Comparison of ENCODE assay signal across 8 cellular contexts in the genomic region with DNA sequence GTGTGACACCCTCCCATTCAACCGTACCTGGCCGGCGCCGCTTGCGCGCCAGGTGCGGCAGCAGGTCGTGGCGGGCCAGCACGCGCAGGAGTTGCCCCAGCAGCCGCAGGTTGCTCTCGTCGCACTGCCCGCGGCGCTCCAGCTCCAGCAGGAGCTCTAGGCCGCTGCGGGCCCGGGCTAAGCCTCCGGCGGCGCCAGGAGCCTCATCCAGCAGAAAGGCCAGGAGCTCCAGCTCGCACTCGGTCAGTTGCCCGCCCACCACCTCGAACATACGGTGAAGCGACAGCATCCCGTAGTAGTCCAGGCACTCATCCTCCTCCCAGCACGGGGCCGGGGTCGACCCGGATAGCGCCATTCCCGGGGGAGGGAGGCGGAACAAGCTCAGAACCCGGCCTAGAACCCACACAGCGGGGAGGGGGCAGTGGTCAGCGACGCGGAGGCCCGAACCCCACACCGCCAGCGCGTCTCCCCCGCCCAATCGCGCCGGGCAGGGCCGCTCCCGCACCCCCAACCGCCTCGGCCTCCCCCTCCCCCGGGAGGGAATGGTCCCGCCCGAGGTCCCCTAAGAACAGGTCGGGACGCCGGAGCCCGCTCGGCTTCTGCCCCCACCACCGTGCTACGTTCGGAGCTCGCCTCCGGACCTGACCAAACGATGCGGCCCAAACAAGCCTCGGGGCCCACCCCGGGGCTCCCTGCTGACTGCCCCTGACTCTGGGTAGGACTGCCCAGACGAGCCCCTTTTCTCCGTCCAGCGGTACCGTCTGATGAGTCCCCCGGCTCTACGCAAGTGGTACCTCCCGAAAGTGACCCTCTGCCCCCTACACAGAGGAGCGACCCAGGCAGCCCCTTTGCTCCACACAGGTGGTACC. TPM values are rescaled to one million over a fixed set of nuclear protein-coding genes. Genes with fewer than 3 reads are reported as not detected.
A peak's percentile ranks its signal among the peaks of the same experiment; 100 is the strongest.
DNase-seq lines count a peak whose midpoint lies in the region; ATAC-seq and TF ChIP-seq lines count a peak whose summit lies in the region.

No MANE protein-coding gene starts in this region.

- peak overlapping the region; percentile 30; the same call in 1 of the 2 replicates for H2AFZ ChIP-seq in OCI-LY3 (ENCODE audit: low read depth, low read length)

- H3K27me3 ChIP-seq in OCI-LY3 (ENCODE audit: low read depth, low read length) = no peaks in the 10 kb centered on the region
- H3K27me3 ChIP-seq in sigmoid colon = no peaks in the 10 kb centered on the region

- H3K36me3 ChIP-seq in OCI-LY3 (replicated peaks; ENCODE audit: low read depth, low read length) (peaks cover 30% of the 10 kb centered on the region), sigmoid colon (peaks cover 0 to 32% (median 10%) of the 10 kb centered on the region in 4 donors)

- peaks cover 22% of the 10 kb centered on the region; the same call in 1 of the 2 replicates for H4K20me1 ChIP-seq in OCI-LY3 (ENCODE audit: insufficient read depth, low read length)

- no peaks in the 10 kb centered on the region for H3K9me3 ChIP-seq in OCI-LY3 (ENCODE audit: insufficient read depth, low read length)
- H3K9me3 ChIP-seq in sigmoid colon = no peaks in the 10 kb centered on the region

- H3K4me1 ChIP-seq in OCI-LY3 (ENCODE audit: low read length) (peaks cover 27% of the 10 kb centered on the region), sigmoid colon (peaks cover 0 to 48% (median 46%) of the 10 kb centered on the region in 4 donors)

- 1% methylated on average over 79 of the region's 79 CpGs for WGBS in sigmoid colon, 2 donors

- no peak for TF ChIP-seq CTCF in OCI-LY3 (IDR thresholded peaks at IDR 0.05; ENCODE audit: low read depth, low read length)
- TF ChIP-seq CTCF in astrocyte of the cerebellum (IDR thresholded peaks at IDR 0.05; ENCODE audit: low read depth, low read length, missing control alignments) = no peak
- TF ChIP-seq CTCF in sigmoid colon (IDR thresholded peaks at IDR 0.05) = no peak

- H3K27ac ChIP-seq in OCI-LY3 (ENCODE audit: low read length) (peak overlapping the region; percentile 66), sigmoid colon (peak overlapping the region; percentile 86 to 90 (median 89))

- DNase-seq in ELF-1 (ENCODE audit: low read depth, low spot score) = peak; percentile 73
- DNase-seq in astrocyte of the cerebellum (ENCODE audit: low read depth) = no peak
- peak; percentile 78 for DNase-seq in sigmoid colon
- DNase-seq in NCI-H226 = no peak
- no peak for DNase-seq in NCI-H2196 (lab: John Stamatoyannopoulos, UW; ENCODE audit: unreplicated experiment)

- in situ Hi-C loops in astrocyte of the cerebellum (cut with HindIII; ENCODE audit: low sequenced_read_pairs) = no loop called here

- intact Hi-C loops in sigmoid colon (cut with DNase I) = no loop called here

- peak overlapping the region; percentile 74 for H3K4me2 ChIP-seq in OCI-LY3 (ENCODE audit: low read length)

- H3K9ac ChIP-seq in OCI-LY3 (ENCODE audit: low read length) = peak overlapping the region; percentile 95

- TF ChIP-seq EP300 in sigmoid colon (IDR thresholded peaks at IDR 0.05) = no peak

- no peak for TF ChIP-seq POLR2A in sigmoid colon (IDR thresholded peaks at IDR 0.05)

- peak; percentile 8 for ATAC-seq in HG02852 (IDR thresholded peaks at IDR 0.05; ENCODE audit: unreplicated experiment)

- peaks cover 74% of the 10 kb centered on the region for H3K79me2 ChIP-seq in OCI-LY3 (ENCODE audit: low read length)

- H3K4me3 ChIP-seq in OCI-LY3 (ENCODE audit: low read length) (peak overlapping the region; percentile 94), astrocyte of the cerebellum (ENCODE audit: low read depth, low read length) (peak overlapping the region; percentile 96), iPS-11a (ENCODE audit: low read depth, low read length) (peak overlapping the region; percentile 62), sigmoid colon (peak overlapping the region; percentile 78 to 90 (median 84))

RNA-seq across cellular contexts. Expression of a gene that starts 0.6 kb away (rescaled TPM):
- total RNA-seq in sigmoid colon = 10 to 100 TPM; 28.5 to 41.3 (median 36.3) TPM
- polyA plus RNA-seq in sigmoid colon = 10 to 100 TPM; 42.2 to 87.6 (median 49.9) TPM

RNA-seq across cellular contexts. Expression of a gene that starts 3.2 kb away (rescaled TPM):
- 1 to 10 TPM; 2.2 to 6.1 (median 4.3) TPM for total RNA-seq in sigmoid colon
- polyA plus RNA-seq in sigmoid colon = 1 to 10 TPM; 3.0 to 6.8 (median 3.2) TPM

RNA-seq across cellular contexts. Expression of a gene that starts 25.5 kb away (rescaled TPM):
- total RNA-seq in sigmoid colon = 10 to 100 TPM; 17.4 to 28.5 (median 20.5) TPM
- polyA plus RNA-seq in sigmoid colon = 10 to 100 TPM; 31.8 to 49.5 (median 49.0) TPM

RNA-seq across cellular contexts. Expression of a gene that starts 38.0 kb away (rescaled TPM):
- 10 to 100 TPM; 18.9 to 39.3 (median 25.6) TPM for total RNA-seq in sigmoid colon
- polyA plus RNA-seq in sigmoid colon = 10 to 100 TPM; 18.6 to 42.8 (median 23.6) TPM

RNA-seq across cellular contexts. Expression of a gene that starts 52.2 kb away (rescaled TPM):
- total RNA-seq in sigmoid colon = 10 to 100 TPM; 16.0 to 31.3 (median 24.9) TPM
- 10 to 100 TPM in 2 of 3 donors, 1 to 10 TPM in 1; 8.4 to 42.1 (median 17.3) TPM for polyA plus RNA-seq in sigmoid colon

Comparison
In these comparisons a context has a peak if more than half of its experiments do, and no peak if none do; other contexts are left out.
1. DNase-seq: peak in ELF-1 (single experiment) and sigmoid colon (single experiment); none in astrocyte of the cerebellum (single experiment), NCI-H226 (single experiment) and NCI-H2196 (single experiment).
2. Peak in every context shown above with its lines, with median percentiles within 50 percentile points of each other: H3K4me3 ChIP-seq.